ENCODE assay signal across 8 cellular contexts in the genomic region with DNA sequence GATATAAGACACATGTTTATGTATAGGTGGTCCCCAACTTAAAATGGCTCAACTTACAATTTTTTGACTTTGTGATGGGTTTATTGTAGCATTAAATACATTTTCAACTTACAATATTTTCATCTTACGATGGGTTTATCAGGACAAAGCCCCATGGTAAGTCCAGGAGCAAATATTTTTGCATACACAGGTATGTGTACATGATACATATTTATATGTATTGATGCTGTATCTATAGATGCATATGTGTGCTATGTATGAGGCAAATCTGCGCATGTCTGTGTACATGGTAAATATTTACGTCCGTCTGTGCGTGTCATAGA. TPM values are rescaled to one million over a fixed set of nuclear protein-coding genes. Genes with fewer than 3 reads are reported as not detected.
DNase-seq lines count a peak whose midpoint lies in the region; ATAC-seq, FAIRE-seq and TF ChIP-seq lines count a peak whose summit lies in the region.

No MANE protein-coding gene starts in this region.

- peaks cover 36% of the 10 kb centered on the region for H3K4me1 Mint-ChIP-seq in activated CD4-positive, alpha-beta T cell treated with anti-CD3 and anti-CD28 coated beads for 36 hours
- peaks cover 34% of the 10 kb centered on the region for H3K4me1 Mint-ChIP-seq in activated naive CD8-positive, alpha-beta T cell treated with anti-CD3 and anti-CD28 coated beads for 36 hours

- peak overlapping the region; percentile 68 to 76 for H3K27ac ChIP-seq in kidney (ENCODE audit: low read depth in 2 of 2, low read length in 2 of 2)
- peak overlapping the region; percentile 96 for H3K27ac ChIP-seq in suprapubic skin

- peak overlapping the region; percentile 84 for H3K4me3 Mint-ChIP-seq in activated CD4-positive, alpha-beta T cell treated with anti-CD3 and anti-CD28 coated beads for 36 hours
- peak overlapping the region; percentile 81 for H3K4me3 Mint-ChIP-seq in activated naive CD8-positive, alpha-beta T cell treated with anti-CD3 and anti-CD28 coated beads for 36 hours

- no peaks in the 10 kb centered on the region for H3K9me3 Mint-ChIP-seq in activated CD4-positive, alpha-beta T cell treated with anti-CD3 and anti-CD28 coated beads for 36 hours (ENCODE audit: low read depth)
- H3K9me3 Mint-ChIP-seq in activated naive CD8-positive, alpha-beta T cell treated with anti-CD3 and anti-CD28 coated beads for 36 hours, result no peaks in the 10 kb centered on the region

- H3K36me3 Mint-ChIP-seq in activated CD4-positive, alpha-beta T cell treated with anti-CD3 and anti-CD28 coated beads for 36 hours (ENCODE audit: low read depth), result peaks cover 27% of the 10 kb centered on the region
- peaks cover 26% of the 10 kb centered on the region for H3K36me3 Mint-ChIP-seq in activated naive CD8-positive, alpha-beta T cell treated with anti-CD3 and anti-CD28 coated beads for 36 hours

- peak overlapping the region; percentile 89 for H3K27ac Mint-ChIP-seq in activated CD4-positive, alpha-beta T cell treated with anti-CD3 and anti-CD28 coated beads for 36 hours
- H3K27ac Mint-ChIP-seq in activated naive CD8-positive, alpha-beta T cell treated with anti-CD3 and anti-CD28 coated beads for 36 hours, result peak overlapping the region; percentile 96

- peaks cover 9 to 19% of the 10 kb centered on the region in 2 donors for H3K36me3 ChIP-seq in kidney (ENCODE audit: control insufficient read depth in 1 of 2, insufficient read depth in 2 of 2, low read length in 2 of 2)
- H3K36me3 ChIP-seq in suprapubic skin, result no peaks in the 10 kb centered on the region

- no peak for ATAC-seq in activated CD4-positive, alpha-beta T cell treated with anti-CD3 and anti-CD28 coated beads for 36 hours

- H3K4me3 ChIP-seq in kidney (ENCODE audit: low read length in 2 of 2), result peak overlapping the region; percentile 59 to 85
- H3K4me3 ChIP-seq in suprapubic skin, result peak overlapping the region; percentile 71

- POLR2A ChIA-PET in activated CD4-positive, alpha-beta T cell treated with anti-CD3 and anti-CD28 coated beads for 36 hours (lab: Charles Lee), result interaction anchor here (0.7 kb wide), 1 partner anchor 188 kb away, joined by 5 read pairs; no protein-coding TSS in a partner anchor

- H3K27me3 ChIP-seq in suprapubic skin, result no peaks in the 10 kb centered on the region

- TF ChIP-seq CTCF in kidney (IDR thresholded peaks at IDR 0.05; ENCODE audit: borderline replicate concordance, extremely low read depth, insufficient read depth), result no peak
- TF ChIP-seq CTCF in suprapubic skin (IDR thresholded peaks at IDR 0.05), result no peak
- TF ChIP-seq CTCF in GM20000 (IDR thresholded peaks at IDR 0.05; ENCODE audit: extremely low read depth, missing control alignments), result no peak

- peak overlapping the region; percentile 31 to 68 for H3K9ac ChIP-seq in kidney (ENCODE audit: low read length in 2 of 2)

- DNase-seq in activated CD4-positive, alpha-beta T cell treated with anti-CD3 and anti-CD28 coated beads for 36 hours, result no peak
- DNase-seq in activated CD4-positive, alpha-beta T cell treated with anti-CD3 and anti-CD28 coated beads for 4 hours, result no peak
- DNase-seq in activated naive CD8-positive, alpha-beta T cell treated with anti-CD3 and anti-CD28 coated beads for 36 hours, result no peak
- DNase-seq in kidney (no peak), suprapubic skin (ENCODE audit: low spot score in 2 of 2) (no peak), AML-193 (lab: John Stamatoyannopoulos, UW) (no peak), GM19240 (ENCODE audit: insufficient read length, low spot score) (no peak), GM20000 (ENCODE audit: low spot score) (no peak)

- TF ChIP-seq POLR2A in suprapubic skin (IDR thresholded peaks at IDR 0.05), result no peak

- intact Hi-C loops in activated CD4-positive, alpha-beta T cell treated with anti-CD3 and anti-CD28 coated beads for 36 hours (cut with DNase I, micrococcal nuclease), result loop anchor here (1.0 to 10.0 kb wide), 11 partner anchors 121 to 1839 kb away; partner anchors contain the start of genes DNAJB6 (in 2 of the 2), LMBR1 (in 2 of the 2), NCAPG2 (in 1 of the 2) and NOM1 (in 1 of the 2)
- intact Hi-C loops in kidney (cut with DNase I), result no loop called here

- H3K27me3 Mint-ChIP-seq in activated CD4-positive, alpha-beta T cell treated with anti-CD3 and anti-CD28 coated beads for 36 hours, result no peaks in the 10 kb centered on the region
- no peaks in the 10 kb centered on the region for H3K27me3 Mint-ChIP-seq in activated naive CD8-positive, alpha-beta T cell treated with anti-CD3 and anti-CD28 coated beads for 36 hours

- 29% methylated on average over 5 of the region's 5 CpGs for WGBS in suprapubic skin

- no peak for FAIRE-seq in kidney (lab: Jason Lieb, UNC)

- TF ChIP-seq EP300 in suprapubic skin (IDR thresholded peaks at IDR 0.05), result no peak

- H3K4me1 ChIP-seq in kidney (ENCODE audit: control insufficient read depth in 1 of 2, insufficient read depth in 1 of 2, low read depth in 1 of 2, low read length in 2 of 2) (peaks cover 15 to 26% of the 10 kb centered on the region in 2 donors), suprapubic skin (peaks cover 44% of the 10 kb centered on the region)

- CTCF ChIA-PET in activated CD4-positive, alpha-beta T cell treated with anti-CD3 and anti-CD28 coated beads for 36 hours (lab: Charles Lee), result interaction anchor here (0.6 kb wide), 1 partner anchor 79 kb away, joined by 3 read pairs; no protein-coding TSS in a partner anchor

- H3K9me3 ChIP-seq in kidney (ENCODE audit: control insufficient read depth in 1 of 2, low read length in 2 of 2) (no peaks in the 10 kb centered on the region), suprapubic skin (no peaks in the 10 kb centered on the region)

RNA-seq across cellular contexts. Expression of gene UBE3C, which starts 0.7 kb away (rescaled TPM):
- total RNA-seq in activated CD4-positive, alpha-beta T cell treated with anti-CD3 and anti-CD28 coated beads for 36 hours, result 10 to 100 TPM; 53.9 to 60.7 TPM
- 10 to 100 TPM; 75.0 to 75.7 TPM for total RNA-seq in activated naive CD8-positive, alpha-beta T cell treated with anti-CD3 and anti-CD28 coated beads for 36 hours
- total RNA-seq in kidney (58.5 TPM), suprapubic skin (10 to 100 TPM; 66.2 to 88.1 (median 77.8) TPM)
- 20.9 TPM for polyA plus RNA-seq in kidney (ENCODE audit: insufficient read depth, low read depth, low replicate concordance)
